In the genomic region with DNA sequence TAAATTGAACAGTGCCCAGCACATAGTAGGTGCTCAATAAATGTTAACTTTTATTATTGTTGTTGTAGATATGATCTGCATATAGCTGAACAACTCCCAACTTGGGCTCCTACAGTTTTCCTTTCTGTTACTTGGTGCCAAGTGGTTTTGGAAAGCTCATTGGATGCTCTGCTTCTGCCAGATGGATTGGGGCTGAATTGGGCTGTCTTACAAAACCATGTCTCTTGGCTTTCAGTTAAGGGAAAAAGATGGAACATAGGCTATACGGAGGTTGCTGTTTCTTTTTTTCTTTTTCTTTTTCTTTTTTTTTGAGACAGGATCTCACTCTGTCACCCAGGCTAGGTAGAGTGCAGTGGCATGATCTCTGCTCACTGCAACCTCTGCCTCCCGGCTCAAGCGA, we compare ENCODE assay signal across 18 cellular contexts.
A peak's percentile ranks its signal among the peaks of the same experiment; 100 is the strongest.
DNase-seq lines count a peak whose midpoint lies in the region; ATAC-seq and TF ChIP-seq lines count a peak whose summit lies in the region.
"Had no signal": no experiment of that assay in that cellular context is flagged by ENCODE, and none has a peak within 500 bp of the region (broad histone marks: within the 10 kb centered on the region; RNA-seq: fewer than 3 reads in every experiment).

No MANE protein-coding gene starts in this region.

- in situ Hi-C loops in G401 (cut with HindIII; ENCODE audit: low sequenced_read_pairs), result no loop called here

- TF ChIP-seq CTCF in fibroblast of the aortic adventitia (IDR thresholded peaks at IDR 0.05; ENCODE audit: insufficient read depth, low read length), result no peak

- DNase-seq in G401 (ENCODE audit: low spot score) (peak; percentile 43), astrocyte of the hippocampus (ENCODE audit: low read depth, low spot score) (peak; percentile 11), fibroblast of the aortic adventitia (ENCODE audit: low read depth) (peak; percentile 87), occipital lobe (lab: John Stamatoyannopoulos, UW) (peak; percentile 16), SKM-1 (lab: John Stamatoyannopoulos, UW; ENCODE audit: unreplicated experiment) (no peak), dedifferentiated amniotic fluid mesenchymal stem cell (ENCODE audit: extremely low spot score) (no peak)
- DNase-seq: ACHN, DMS79, KBM-7, NCI-H1436, NCI-H2029 treated with DMSO at 0.1 percent for 48 hours, NCI-H774, PC-3 had no signal

- no peak overlapping the region for H3K4me3 ChIP-seq in fibroblast of the aortic adventitia (ENCODE audit: low read depth, low read length)
- H3K4me3 ChIP-seq: GM12878, SJSA1 had no signal

- ATAC-seq in GM21717 (IDR thresholded peaks at IDR 0.05; ENCODE audit: unreplicated experiment) (no peak), HG02870 (IDR thresholded peaks at IDR 0.05; ENCODE audit: unreplicated experiment) (no peak)
- ATAC-seq: CD8-positive, alpha-beta T cell; GM12878; PC-3 had no signal

Comparison
In these comparisons a context has a peak if more than half of its experiments do, and no peak if none do; other contexts are left out.
1. DNase-seq: peak in G401 (single experiment), astrocyte of the hippocampus (single experiment), fibroblast of the aortic adventitia (single experiment) and occipital lobe (single experiment); none in SKM-1 (single experiment) and dedifferentiated amniotic fluid mesenchymal stem cell (single experiment).